27 cellular contexts compared by ENCODE assay signal in the genomic region with DNA sequence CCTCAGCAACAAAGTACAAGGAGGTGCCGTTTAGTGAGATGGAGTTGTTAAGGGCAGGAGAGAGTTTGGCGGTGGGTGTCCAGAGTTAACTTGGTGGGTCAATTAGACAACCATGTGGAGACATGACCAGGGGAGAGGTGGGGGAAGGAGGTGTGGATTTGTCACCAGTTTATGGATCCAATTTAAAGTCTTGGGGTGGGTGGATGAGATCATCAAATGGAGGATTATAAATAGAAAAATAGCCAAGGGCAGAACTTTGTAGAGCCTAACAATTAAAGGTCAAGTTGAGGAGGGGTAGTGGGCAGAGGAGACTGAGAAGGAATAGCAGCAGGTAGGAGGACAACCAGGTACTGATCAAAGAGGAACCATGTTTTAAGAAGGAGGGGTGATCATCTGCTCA.
"Had no signal": no experiment of that assay in that cellular context is flagged by ENCODE, and none has a peak within 500 bp of the region (broad histone marks: within the 10 kb centered on the region; RNA-seq: fewer than 3 reads in every experiment).

No MANE protein-coding gene starts in this region.

- H3K4me1 ChIP-seq: stomach, suprapubic skin, testis, thyroid gland, tibial artery, tibial nerve, transverse colon, upper lobe of left lung, upper lobe of right lung, uterus, vagina had no signal

- H3K27ac Mint-ChIP-seq: stimulated activated effector memory CD8-positive, alpha-beta T cell treated with anti-CD3 and anti-CD28 coated beads, Interleukin-12 subunit alpha, Interleukin-12 subunit beta, amount 100 ng/mL, for 72 hours; stimulated activated naive B cell treated with anti-CD40 and anti-IgM and Interleukin-4, amounts not matched to agents 10 μg/mL and 1 μg/mL and 100 μg/mL, for 72 hours; stimulated activated naive CD8-positive, alpha-beta T cell treated with anti-CD3 and anti-CD28 coated beads, Interleukin-15, amount 100 ng/mL, for 72 hours; stimulated activated naive CD8-positive, alpha-beta T cell treated with anti-CD3 and anti-CD28 coated beads, Interleukin-15, Interleukin-2, amounts not matched to agents 100 ng/mL and 50 ng/mL, for 24 hours; type B pancreatic cell had no signal

- DNase-seq: stimulated activated CD4-positive, alpha-beta T cell treated with anti-CD3 and anti-CD28 coated beads, Interleukin-2, amount 100 ng/mL, for 48 hours; stimulated activated CD4-positive, alpha-beta T cell treated with anti-CD3 and anti-CD28 coated beads, Interleukin-4, amount 100 ng/mL, for 1 hour; stimulated activated CD4-positive, alpha-beta T cell treated with anti-CD3 and anti-CD28 coated beads, Interleukin-4, amount 100 ng/mL, for 24 hours; stimulated activated CD4-positive, alpha-beta T cell treated with anti-CD3 and anti-CD28 coated beads, Interleukin-4, amount 100 ng/mL, for 4 hours; stimulated activated CD8-positive, alpha-beta memory T cell treated with anti-CD3 and anti-CD28 coated beads, Interleukin-4, amount 100 ng/mL, for 48 hours; stimulated activated naive B cell treated with anti-CD40 and anti-IgM and Interleukin-4, amounts not matched to agents 10 μg/mL and 1 μg/mL and 100 μg/mL, for 72 hours; stimulated activated naive CD4-positive, alpha-beta T cell; stimulated activated naive CD4-positive, alpha-beta T cell treated with Interleukin-2 at 50 U/mL for 16 hours; stimulated activated naive CD8-positive, alpha-beta T cell treated with anti-CD3 and anti-CD28 coated beads, Interleukin-15, amount 100 ng/mL, for 72 hours; stimulated activated naive CD8-positive, alpha-beta T cell treated with anti-CD3 and anti-CD28 coated beads, Interleukin-15, Interleukin-2, amounts not matched to agents 100 U/mL and 50 U/mL, for 24 hours; stomach; substantia nigra; testis; thyroid gland; tibial artery; transverse colon; trophoblast cell; upper lobe of left lung; upper lobe of right lung; uterus had no signal

- H3K9me3 Mint-ChIP-seq: stimulated activated effector memory CD8-positive, alpha-beta T cell treated with anti-CD3 and anti-CD28 coated beads, Interleukin-12 subunit alpha, Interleukin-12 subunit beta, amount 100 ng/mL, for 72 hours; stimulated activated naive B cell treated with anti-CD40 and anti-IgM and Interleukin-4, amounts not matched to agents 10 μg/mL and 1 μg/mL and 100 μg/mL, for 72 hours; stimulated activated naive CD8-positive, alpha-beta T cell treated with anti-CD3 and anti-CD28 coated beads, Interleukin-15, amount 100 ng/mL, for 72 hours; stimulated activated naive CD8-positive, alpha-beta T cell treated with anti-CD3 and anti-CD28 coated beads, Interleukin-15, Interleukin-2, amounts not matched to agents 100 ng/mL and 50 ng/mL, for 24 hours; type B pancreatic cell had no signal

- H3K9me3 ChIP-seq: stomach, suprapubic skin, testis, thoracic aorta, thyroid gland, tibial artery, tibial nerve, transverse colon, upper lobe of left lung, upper lobe of right lung, uterus, vagina had no signal

- H3K27ac ChIP-seq: stomach, suprapubic skin, testis, thoracic aorta, thyroid gland, tibial artery, tibial nerve, transverse colon, upper lobe of left lung, upper lobe of right lung, uterus, vagina had no signal

- H3K27me3 Mint-ChIP-seq: stimulated activated naive CD8-positive, alpha-beta T cell treated with anti-CD3 and anti-CD28 coated beads, Interleukin-15, Interleukin-2, amounts not matched to agents 100 ng/mL and 50 ng/mL, for 24 hours had no signal

- H3K27me3 ChIP-seq: suprapubic skin, testis, thyroid gland, tibial nerve, transverse colon, upper lobe of left lung, upper lobe of right lung, uterus, vagina had no signal

- ATAC-seq: stimulated activated effector memory CD8-positive, alpha-beta T cell treated with anti-CD3 and anti-CD28 coated beads, Interleukin-12 subunit alpha, Interleukin-12 subunit beta, amount 100 ng/mL, for 72 hours; stimulated activated naive B cell treated with anti-CD40 and anti-IgM and Interleukin-4, amounts not matched to agents 10 μg/mL and 1 μg/mL and 100 μg/mL, for 72 hours; stimulated activated naive CD8-positive, alpha-beta T cell treated with anti-CD3 and anti-CD28 coated beads, Interleukin-15, amount 100 ng/mL, for 72 hours; stimulated activated naive CD8-positive, alpha-beta T cell treated with anti-CD3 and anti-CD28 coated beads, Interleukin-15, Interleukin-2, amounts not matched to agents 100 U/mL and 50 U/mL, for 24 hours; upper lobe of right lung had no signal

- H3K4me3 Mint-ChIP-seq: stimulated activated effector memory CD8-positive, alpha-beta T cell treated with anti-CD3 and anti-CD28 coated beads, Interleukin-12 subunit alpha, Interleukin-12 subunit beta, amount 100 ng/mL, for 72 hours; stimulated activated naive B cell treated with anti-CD40 and anti-IgM and Interleukin-4, amounts not matched to agents 10 μg/mL and 1 μg/mL and 100 μg/mL, for 72 hours; stimulated activated naive CD8-positive, alpha-beta T cell treated with anti-CD3 and anti-CD28 coated beads, Interleukin-15, amount 100 ng/mL, for 72 hours; stimulated activated naive CD8-positive, alpha-beta T cell treated with anti-CD3 and anti-CD28 coated beads, Interleukin-15, Interleukin-2, amounts not matched to agents 100 ng/mL and 50 ng/mL, for 24 hours; type B pancreatic cell had no signal

- H3K36me3 Mint-ChIP-seq: stimulated activated effector memory CD8-positive, alpha-beta T cell treated with anti-CD3 and anti-CD28 coated beads, Interleukin-12 subunit alpha, Interleukin-12 subunit beta, amount 100 ng/mL, for 72 hours; type B pancreatic cell had no signal

- H3K4me1 Mint-ChIP-seq: stimulated activated effector memory CD8-positive, alpha-beta T cell treated with anti-CD3 and anti-CD28 coated beads, Interleukin-12 subunit alpha, Interleukin-12 subunit beta, amount 100 ng/mL, for 72 hours; stimulated activated naive CD8-positive, alpha-beta T cell treated with anti-CD3 and anti-CD28 coated beads, Interleukin-15, amount 100 ng/mL, for 72 hours had no signal

- H3K36me3 ChIP-seq: stomach, suprapubic skin, thoracic aorta, thyroid gland, tibial artery, tibial nerve, transverse colon, upper lobe of left lung, upper lobe of right lung, uterus, vagina had no signal

- H3K4me3 ChIP-seq: stomach, suprapubic skin, testis, thoracic aorta, thyroid gland, tibial artery, tibial nerve, transverse colon, upper lobe of left lung, upper lobe of right lung, uterus, vagina had no signal
